ENCODE assay signal across 9 cellular contexts in the genomic region with DNA sequence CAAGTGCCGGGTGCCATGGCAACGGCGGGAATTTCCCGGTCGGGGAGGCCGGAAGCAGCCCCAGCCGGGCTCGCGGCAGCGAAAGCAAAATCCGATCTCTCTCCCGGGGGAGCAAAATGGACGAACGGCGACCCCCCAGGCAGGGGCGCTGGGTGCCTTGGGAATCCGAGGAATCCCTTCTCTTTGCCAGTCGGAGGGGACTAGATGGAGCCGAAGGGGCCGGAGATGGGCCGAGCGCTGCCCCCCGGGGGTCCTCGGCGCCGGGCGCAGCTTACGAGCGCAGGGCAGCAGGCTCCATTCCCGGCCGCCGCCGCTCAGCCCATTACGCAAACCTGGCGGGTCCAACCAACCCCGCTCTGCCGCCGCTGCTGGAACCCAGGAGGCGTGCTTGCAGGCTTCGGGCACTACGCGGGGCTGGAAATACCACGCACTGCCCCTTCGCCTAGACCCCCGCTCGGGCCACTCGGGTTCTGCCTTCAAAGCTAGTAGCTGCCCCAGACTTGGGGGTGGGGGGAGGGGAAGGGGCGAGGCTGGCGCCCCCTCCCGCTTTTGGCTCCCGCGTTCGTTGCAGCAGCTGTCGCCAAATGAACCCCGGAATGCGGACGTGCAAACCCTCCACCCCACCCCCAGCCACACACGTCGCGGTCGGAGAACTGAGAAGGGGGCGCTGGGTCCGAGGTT. TPM values are rescaled to one million over a fixed set of nuclear protein-coding genes. Genes with fewer than 3 reads are reported as not detected.
DNase-seq lines count a peak whose midpoint lies in the region; ATAC-seq lines count a peak whose summit lies in the region.
"Not testable (repeated sequence)": the region's sequence is repeated elsewhere in the genome, so short reads cannot be mapped to it uniquely, and the experiment has no call there.
"Had no signal": no experiment of that assay in that cellular context is flagged by ENCODE, and none has a peak within 500 bp of the region (broad histone marks: within the 10 kb centered on the region; RNA-seq: fewer than 3 reads in every experiment).

No MANE protein-coding gene starts in this region.

- H3K27me3 ChIP-seq in CD4-positive, CD25-positive, alpha-beta regulatory T cell (ENCODE audit: control insufficient read depth, insufficient read depth, low read length); effector memory CD4-positive, alpha-beta T cell (replicated peaks; ENCODE audit: control insufficient read depth, insufficient read depth, low read length, poor library complexity, severe bottlenecking); trophoblast cell (ENCODE audit: insufficient read depth, low read length): not testable (repeated sequence)

- H4K8ac ChIP-seq in trophoblast cell (ENCODE audit: low read depth, low read length) = peak overlapping the region; percentile 77

- H2BK120ac ChIP-seq in trophoblast cell (ENCODE audit: insufficient read depth, low read length, poor library complexity) = peak overlapping the region; percentile 66

- peak overlapping the region; percentile 55 for H3K4ac ChIP-seq in trophoblast cell (ENCODE audit: low read depth, low read length)

- not testable (repeated sequence) for H3K4me1 Mint-ChIP-seq in CD4-positive, CD25-positive, alpha-beta regulatory T cell; T-helper 1 cell treated with Interleukin-12 subunit alpha and Interleukin-12 subunit beta and Interleukin-4 antibody, amounts not matched to agents 30 μg/mL and 1 μg/mL, for 36 hours (ENCODE audit: low read depth); activated T-helper 17 cell treated with anti-CD3 and anti-CD28 coated beads, Interleukin-2, amount 50 U/mL, for 72 hours; stimulated activated naive B cell treated with anti-CD40 and anti-IgM and Interleukin-4, amounts not matched to agents 10 μg/mL and 1 μg/mL and 100 μg/mL, for 72 hours

- not testable (repeated sequence) for H2BK12ac ChIP-seq in trophoblast cell (ENCODE audit: low read length)

- H2AK5ac ChIP-seq in trophoblast cell (ENCODE audit: low read length) = not testable (repeated sequence)

- H4K12ac ChIP-seq in trophoblast cell (ENCODE audit: low read depth, low read length) = not testable (repeated sequence)

- not testable (repeated sequence) for H3K9me3 Mint-ChIP-seq in CD4-positive, CD25-positive, alpha-beta regulatory T cell; T-helper 1 cell treated with Interleukin-12 subunit alpha and Interleukin-12 subunit beta and Interleukin-4 antibody, amounts not matched to agents 30 μg/mL and 1 μg/mL, for 36 hours; activated T-helper 17 cell treated with anti-CD3 and anti-CD28 coated beads, Interleukin-2, amount 50 U/mL, for 72 hours; stimulated activated naive B cell treated with anti-CD40 and anti-IgM and Interleukin-4, amounts not matched to agents 10 μg/mL and 1 μg/mL and 100 μg/mL, for 72 hours

- not testable (repeated sequence) for H3K4me1 ChIP-seq in CD4-positive, CD25-positive, alpha-beta regulatory T cell (ENCODE audit: control insufficient read depth, insufficient read depth, low read length, poor library complexity, severe bottlenecking); effector memory CD4-positive, alpha-beta T cell (ENCODE audit: control insufficient read depth, insufficient read depth, low read length, poor library complexity, severe bottlenecking); trophoblast cell (ENCODE audit: control insufficient read depth in 1 of 2, insufficient read depth in 2 of 2, low read length in 2 of 2)

- H3K4me3 ChIP-seq in CD4-positive, CD25-positive, alpha-beta regulatory T cell (ENCODE audit: low read depth, low read length) = not testable (repeated sequence)
- peak overlapping the region; percentile 58 for H3K4me3 ChIP-seq in effector memory CD4-positive, alpha-beta T cell (ENCODE audit: insufficient read depth, low read depth, low read length, poor library complexity, severe bottlenecking)
- H3K4me3 ChIP-seq in trophoblast cell (ENCODE audit: low read depth, low read length) = peak overlapping the region; percentile 80

- H3K14ac ChIP-seq in trophoblast cell (ENCODE audit: low read length) = peak overlapping the region; percentile 66

- H3K79me2 ChIP-seq in trophoblast cell (ENCODE audit: control insufficient read depth, insufficient read depth, low read length, poor library complexity) = not testable (repeated sequence)

- H3K18ac ChIP-seq in trophoblast cell (ENCODE audit: low read length) = peak overlapping the region; percentile 71

- peak overlapping the region; percentile 58 to 98 (median 82) for H3K4me3 Mint-ChIP-seq in CD4-positive, CD25-positive, alpha-beta regulatory T cell
- H3K4me3 Mint-ChIP-seq in T-helper 1 cell treated with Interleukin-12 subunit alpha and Interleukin-12 subunit beta and Interleukin-4 antibody, amounts not matched to agents 30 μg/mL and 1 μg/mL, for 36 hours = peak overlapping the region; percentile 69
- H3K4me3 Mint-ChIP-seq in activated T-helper 17 cell treated with anti-CD3 and anti-CD28 coated beads, Interleukin-2, amount 50 U/mL, for 72 hours = peak overlapping the region; percentile 78
- peak overlapping the region; percentile 78 to 84 for H3K4me3 Mint-ChIP-seq in stimulated activated naive B cell treated with anti-CD40 and anti-IgM and Interleukin-4, amounts not matched to agents 10 μg/mL and 1 μg/mL and 100 μg/mL, for 72 hours

- H3K9ac ChIP-seq in trophoblast cell (ENCODE audit: low read length) = not testable (repeated sequence)

- not testable (repeated sequence) for H3K27me3 Mint-ChIP-seq in CD4-positive, CD25-positive, alpha-beta regulatory T cell; T-helper 1 cell treated with Interleukin-12 subunit alpha and Interleukin-12 subunit beta and Interleukin-4 antibody, amounts not matched to agents 30 μg/mL and 1 μg/mL, for 36 hours (ENCODE audit: low read depth); activated T-helper 17 cell treated with anti-CD3 and anti-CD28 coated beads, Interleukin-2, amount 50 U/mL, for 72 hours; stimulated activated naive B cell treated with anti-CD40 and anti-IgM and Interleukin-4, amounts not matched to agents 10 μg/mL and 1 μg/mL and 100 μg/mL, for 72 hours

- ATAC-seq in CD4-positive, CD25-positive, alpha-beta regulatory T cell (ENCODE audit: low read depth in 2 of 2); activated T-helper 17 cell treated with anti-CD3 and anti-CD28 coated beads, Interleukin-2, amount 50 U/mL, for 72 hours (replicated peaks); stimulated activated naive B cell treated with anti-CD40 and anti-IgM and Interleukin-4, amounts not matched to agents 10 μg/mL and 1 μg/mL and 100 μg/mL, for 72 hours (replicated peaks): not testable (repeated sequence)

- H3K36me3 ChIP-seq in CD4-positive, CD25-positive, alpha-beta regulatory T cell (ENCODE audit: control insufficient read depth, insufficient read depth, low read length); effector memory CD4-positive, alpha-beta T cell (ENCODE audit: control insufficient read depth, insufficient read depth, low read length); trophoblast cell (ENCODE audit: control insufficient read depth in 1 of 2, insufficient read depth in 2 of 2, low read length in 2 of 2): not testable (repeated sequence)

- H3K27ac ChIP-seq in CD4-positive, CD25-positive, alpha-beta regulatory T cell (ENCODE audit: insufficient read depth, low read length, poor library complexity, severe bottlenecking) = peak overlapping the region; percentile 91
- peak overlapping the region; percentile 94 for H3K27ac ChIP-seq in effector memory CD4-positive, alpha-beta T cell (ENCODE audit: insufficient read depth, low read length, poor library complexity, severe bottlenecking)
- H3K27ac ChIP-seq in trophoblast cell (ENCODE audit: low read depth, low read length) = peak overlapping the region; percentile 47

- DNase-seq in CD4-positive, CD25-positive, alpha-beta regulatory T cell = peak; percentile 25 to 57 (median 41)
- peak; percentile 1 for DNase-seq in HuH-7 (ENCODE audit: low spot score)
- peak; percentile 3 to 44 (median 32) for DNase-seq in effector memory CD4-positive, alpha-beta T cell
- DNase-seq in islet precursor cell = peak; percentile 53
- not testable (repeated sequence) for DNase-seq in trophoblast cell
- DNase-seq in stimulated activated naive B cell treated with anti-CD40 and anti-IgM and Interleukin-4, amounts not matched to agents 10 μg/mL and 1 μg/mL and 100 μg/mL, for 72 hours = peak; percentile 43

- peak overlapping the region; percentile 68 for H4K91ac ChIP-seq in trophoblast cell (ENCODE audit: low read depth, low read length)

- peak overlapping the region in 2 of 3 donors; percentile 84 to 94 for H3K27ac Mint-ChIP-seq in CD4-positive, CD25-positive, alpha-beta regulatory T cell
- H3K27ac Mint-ChIP-seq in T-helper 1 cell treated with Interleukin-12 subunit alpha and Interleukin-12 subunit beta and Interleukin-4 antibody, amounts not matched to agents 30 μg/mL and 1 μg/mL, for 36 hours = peak overlapping the region; percentile 68
- peak overlapping the region; percentile 88 for H3K27ac Mint-ChIP-seq in activated T-helper 17 cell treated with anti-CD3 and anti-CD28 coated beads, Interleukin-2, amount 50 U/mL, for 72 hours
- H3K27ac Mint-ChIP-seq in stimulated activated naive B cell treated with anti-CD40 and anti-IgM and Interleukin-4, amounts not matched to agents 10 μg/mL and 1 μg/mL and 100 μg/mL, for 72 hours = peak overlapping the region; percentile 85

- H3K4me2 ChIP-seq in trophoblast cell (ENCODE audit: low read length) = peak overlapping the region; percentile 78

- peak overlapping the region; percentile 63 for H2BK5ac ChIP-seq in trophoblast cell (ENCODE audit: low read depth, low read length, poor library complexity)

- H3K23ac ChIP-seq in trophoblast cell (ENCODE audit: low read length) = not testable (repeated sequence)

- H3K36me3 Mint-ChIP-seq in CD4-positive, CD25-positive, alpha-beta regulatory T cell; T-helper 1 cell treated with Interleukin-12 subunit alpha and Interleukin-12 subunit beta and Interleukin-4 antibody, amounts not matched to agents 30 μg/mL and 1 μg/mL, for 36 hours (ENCODE audit: low read depth); activated T-helper 17 cell treated with anti-CD3 and anti-CD28 coated beads, Interleukin-2, amount 50 U/mL, for 72 hours (ENCODE audit: low read depth); stimulated activated naive B cell treated with anti-CD40 and anti-IgM and Interleukin-4, amounts not matched to agents 10 μg/mL and 1 μg/mL and 100 μg/mL, for 72 hours: not testable (repeated sequence)

- H2AFZ ChIP-seq in trophoblast cell (ENCODE audit: insufficient read depth, low read length, poor library complexity) = not testable (repeated sequence)

- H3K9me3 ChIP-seq in CD4-positive, CD25-positive, alpha-beta regulatory T cell (ENCODE audit: control insufficient read depth in 2 of 2, low read length in 2 of 2); effector memory CD4-positive, alpha-beta T cell (ENCODE audit: control insufficient read depth, low read length); trophoblast cell (ENCODE audit: insufficient read depth, low read depth, low read length): not testable (repeated sequence)

- no CpG with 5 or more reads among the region's 63 CpGs for WGBS in trophoblast cell (ENCODE audit: extremely low coverage, insufficient coverage, insufficient read length)

- H3K79me1 ChIP-seq in trophoblast cell (ENCODE audit: low read length) = not testable (repeated sequence)

RNA-seq across cellular contexts. Expression of a gene that starts 24.1 kb away (rescaled TPM):
- total RNA-seq in CD4-positive, CD25-positive, alpha-beta regulatory T cell = 0.20 TPM
- not detected for polyA plus RNA-seq in CD4-positive, CD25-positive, alpha-beta regulatory T cell
- under 1 TPM; 0.15 to 0.40 TPM for total RNA-seq in activated T-helper 17 cell treated with anti-CD3 and anti-CD28 coated beads, Interleukin-2, amount 50 U/mL, for 72 hours
- polyA plus RNA-seq in trophoblast cell (2013) = not detected in 2 replicates
- total RNA-seq: RPMI7951 had no signal
